Comparison of ENCODE assay signal across 26 cellular contexts in genomic region chr13:94112731-94113130, GRCh38.
A peak's percentile ranks its signal among the peaks of the same experiment; 100 is the strongest.
DNase-seq lines count a peak whose midpoint lies in the region; ATAC-seq and TF ChIP-seq lines count a peak whose summit lies in the region.
"Had no signal": no experiment of that assay in that cellular context is flagged by ENCODE, and none has a peak within 500 bp of the region (broad histone marks: within the 10 kb centered on the region; RNA-seq: fewer than 3 reads in every experiment).

No MANE protein-coding gene starts in this region.

- no peaks in the 10 kb centered on the region for H3K27me3 ChIP-seq in brain microvascular endothelial cell (replicated peaks)
- H3K27me3 ChIP-seq in smooth muscle cell (ENCODE audit: low read depth): no peaks in the 10 kb centered on the region
- H3K27me3 ChIP-seq: colonic mucosa, gastroesophageal sphincter, MG63, SJSA1 had no signal

- H3K36me3 ChIP-seq in brain microvascular endothelial cell (replicated peaks) (no peaks in the 10 kb centered on the region), smooth muscle cell (ENCODE audit: low read depth) (no peaks in the 10 kb centered on the region)
- H3K36me3 ChIP-seq: colonic mucosa, gastroesophageal sphincter, left ventricle myocardium inferior, MG63, SJSA1 had no signal

- no peaks in the 10 kb centered on the region for H3F3A ChIP-seq in smooth muscle cell (ENCODE audit: low read depth)

- in situ Hi-C loops in brain microvascular endothelial cell (cut with HindIII; ENCODE audit: low pct_ligation_motif_present, low sequenced_read_pairs): no loop called here

- 81% methylated on average over 2 of the region's 2 CpGs for WGBS in smooth muscle cell (ENCODE audit: low lambda C conversion rate)

- H4K20me1 ChIP-seq in smooth muscle cell (ENCODE audit: low read depth): no peaks in the 10 kb centered on the region

- no peaks in the 10 kb centered on the region for H3K9me3 ChIP-seq in smooth muscle cell (replicated peaks; ENCODE audit: low read depth)
- H3K9me3 ChIP-seq: colonic mucosa, gastroesophageal sphincter, left ventricle myocardium inferior, SJSA1 had no signal

- H3K4me3 ChIP-seq in brain microvascular endothelial cell (ENCODE audit: low read depth, low read length) (no peak overlapping the region), smooth muscle cell (no peak overlapping the region)
- H3K4me3 ChIP-seq: colonic mucosa, gastroesophageal sphincter, GM12878, K562, left ventricle myocardium inferior, MG63, SJSA1 had no signal

- DNase-seq in HCEC 1CT (peak; percentile 9), brain microvascular endothelial cell (no peak), kidney tubule cell (ENCODE audit: low spot score) (peak; percentile 40), smooth muscle cell (lab: John Stamatoyannopoulos, UW; ENCODE audit: unreplicated experiment) (no peak), NCI-H1436 treated with DMSO at 0.1 percent for 48 hours (lab: John Stamatoyannopoulos, UW) (no peak)
- DNase-seq: activated CD4-positive, alpha-beta T cell treated with anti-CD3 and anti-CD28 coated beads, Interleukin-2, amount 50 U/mL, for 48 hours; activated naive CD4-positive, alpha-beta T cell treated with anti-CD3 and anti-CD28 coated beads, Interleukin-2, amount 10 ng/mL, durations not matched to agents 7 days and 5 days; Calu3; colonic mucosa; effector CD8-positive, alpha-beta T cell; hypothalamus; immature natural killer cell; left ventricle myocardium inferior; naive thymus-derived CD4-positive, alpha-beta T cell; NCI-H1417 treated with DMSO at 0.1 percent for 48 hours; NCI-H774; RPMI8226; stimulated activated CD4-positive, alpha-beta T cell treated with anti-CD3 and anti-CD28 coated beads, Interleukin-2, amount 100 ng/mL, for 48 hours; trophoblast cell had no signal

- H3K27ac ChIP-seq in brain microvascular endothelial cell: no peak overlapping the region
- no peak overlapping the region for H3K27ac ChIP-seq in smooth muscle cell (ENCODE audit: low read depth)
- H3K27ac ChIP-seq: colonic mucosa, gastroesophageal sphincter, left ventricle myocardium inferior, SJSA1 had no signal

- no peak for ATAC-seq in HG02623 (IDR thresholded peaks at IDR 0.05; ENCODE audit: unreplicated experiment)
- ATAC-seq in HG03135 (IDR thresholded peaks at IDR 0.05; ENCODE audit: unreplicated experiment): no peak
- ATAC-seq: gastroesophageal sphincter; GM12878; K562; naive thymus-derived CD4-positive, alpha-beta T cell had no signal

- H3K4me1 ChIP-seq in smooth muscle cell (ENCODE audit: low read depth): no peaks in the 10 kb centered on the region
- H3K4me1 ChIP-seq: colonic mucosa, gastroesophageal sphincter, left ventricle myocardium inferior, SJSA1 had no signal

- H3K79me2 ChIP-seq in smooth muscle cell (ENCODE audit: low read depth): no peaks in the 10 kb centered on the region

- H3K4me2 ChIP-seq in smooth muscle cell: peak overlapping the region; percentile 36

- TF ChIP-seq CTCF in brain microvascular endothelial cell (IDR thresholded peaks at IDR 0.05; ENCODE audit: low read depth, low read length, missing control alignments): peak; percentile 28
- no peak for TF ChIP-seq CTCF in smooth muscle cell (IDR thresholded peaks at IDR 0.05; ENCODE audit: borderline replicate concordance, insufficient read depth, poor library complexity, severe bottlenecking)

- no peak overlapping the region for H3K9ac ChIP-seq in smooth muscle cell (ENCODE audit: low read depth)

- no peak overlapping the region for H2AFZ ChIP-seq in smooth muscle cell (ENCODE audit: low read depth)

Comparison
In these comparisons a context has a peak if more than half of its experiments do, and no peak if none do; other contexts are left out.
1. DNase-seq: peak in HCEC 1CT (single experiment) and kidney tubule cell (single experiment); none in brain microvascular endothelial cell (single experiment), smooth muscle cell (single experiment) and NCI-H1436 treated with DMSO at 0.1 percent for 48 hours (single experiment).